In genomic region chr16:88378401-88378800, GRCh38 we compare ENCODE assay signal across 25 cellular contexts.
"Had no signal": no experiment of that assay in that cellular context is flagged by ENCODE, and none has a peak within 500 bp of the region (broad histone marks: within the 10 kb centered on the region; RNA-seq: fewer than 3 reads in every experiment).

No MANE protein-coding gene starts in this region.

- H3K4me2 ChIP-seq: smooth muscle cell had no signal

- H3K27ac ChIP-seq: body of pancreas, cardiac muscle cell, foreskin keratinocyte, neutrophil, pancreas, sigmoid colon, testis, vagina had no signal

- ATAC-seq: activated naive CD8-positive, alpha-beta T cell treated with anti-CD3 and anti-CD28 coated beads, Interleukin-2, amount 50 U/mL, for 24 hours; activated T-cell treated with anti-CD3 and anti-CD28 coated beads, Interleukin-2, amount 50 U/mL, for 72 hours; body of pancreas; foreskin keratinocyte; left colon; naive thymus-derived CD8-positive, alpha-beta T cell; pancreas; T-helper 17 cell had no signal

- DNase-seq: activated CD4-positive, alpha-beta memory T cell treated with anti-CD3 and anti-CD28 coated beads for 36 hours; activated CD4-positive, alpha-beta T cell treated with anti-CD3 and anti-CD28 coated beads for 48 hours; activated effector memory CD4-positive, alpha-beta T cell treated with Interleukin-2 at 50 U/mL for 16 hours; activated naive CD4-positive, alpha-beta T cell treated with anti-CD3 and anti-CD28 coated beads, Interleukin-2, amount 10 ng/mL, durations not matched to agents 7 days and 5 days; activated naive CD8-positive, alpha-beta T cell treated with anti-CD3 and anti-CD28 coated beads, Interleukin-2, amount 50 U/mL, for 24 hours; activated T-cell treated with anti-CD3 and anti-CD28 coated beads, Interleukin-2, amount 50 U/mL, for 72 hours; body of pancreas; dermis blood vessel endothelial cell; effector memory CD4-positive, alpha-beta T cell; foreskin keratinocyte; left colon; naive thymus-derived CD8-positive, alpha-beta T cell; stimulated activated CD4-positive, alpha-beta T cell treated with anti-CD3 and anti-CD28 coated beads, Interleukin-4, amount 100 ng/mL, for 1 hour; stimulated activated naive CD4-positive, alpha-beta T cell; SW 1271; T-helper 17 cell; testis; trophoblast cell had no signal

- H3K36me3 ChIP-seq: cardiac muscle cell, neutrophil, pancreas, sigmoid colon, vagina had no signal

- H3K27me3 Mint-ChIP-seq: activated naive CD4-positive, alpha-beta T cell treated with anti-CD3 and anti-CD28 coated beads, Interleukin-2, amount 10 ng/mL, durations not matched to agents 7 days and 5 days had no signal

- H3K4me3 ChIP-seq: body of pancreas, cardiac muscle cell, pancreas, sigmoid colon, smooth muscle cell, testis, vagina had no signal

- H3K4me1 Mint-ChIP-seq: T-helper 17 cell had no signal

- H3K9me3 ChIP-seq: body of pancreas, neutrophil, pancreas, sigmoid colon, testis, vagina had no signal

- H3K4me1 ChIP-seq: body of pancreas, foreskin keratinocyte, pancreas, testis, vagina had no signal

- H3K36me3 Mint-ChIP-seq: activated CD4-positive, alpha-beta memory T cell treated with anti-CD3 and anti-CD28 coated beads for 36 hours; activated naive CD4-positive, alpha-beta T cell treated with anti-CD3 and anti-CD28 coated beads, Interleukin-2, amount 10 ng/mL, durations not matched to agents 7 days and 5 days; mesothelial cell of epicardium had no signal

- H3K27me3 ChIP-seq: body of pancreas, pancreas, testis, vagina had no signal

- H3K27ac Mint-ChIP-seq: activated CD4-positive, alpha-beta memory T cell treated with anti-CD3 and anti-CD28 coated beads for 36 hours; activated naive CD4-positive, alpha-beta T cell treated with anti-CD3 and anti-CD28 coated beads, Interleukin-2, amount 10 ng/mL, durations not matched to agents 7 days and 5 days; activated naive CD8-positive, alpha-beta T cell treated with anti-CD3 and anti-CD28 coated beads, Interleukin-2, amount 50 U/mL, for 24 hours; activated T-cell treated with anti-CD3 and anti-CD28 coated beads, Interleukin-2, amount 50 U/mL, for 72 hours; mesothelial cell of epicardium; naive thymus-derived CD8-positive, alpha-beta T cell; T-helper 17 cell had no signal

- H3K4me3 Mint-ChIP-seq: activated CD4-positive, alpha-beta memory T cell treated with anti-CD3 and anti-CD28 coated beads for 36 hours; activated naive CD4-positive, alpha-beta T cell treated with anti-CD3 and anti-CD28 coated beads, Interleukin-2, amount 10 ng/mL, durations not matched to agents 7 days and 5 days; activated naive CD8-positive, alpha-beta T cell treated with anti-CD3 and anti-CD28 coated beads, Interleukin-2, amount 50 U/mL, for 24 hours; activated T-cell treated with anti-CD3 and anti-CD28 coated beads, Interleukin-2, amount 50 U/mL, for 72 hours; mesothelial cell of epicardium; naive thymus-derived CD8-positive, alpha-beta T cell; T-helper 17 cell had no signal

- H3K9me3 Mint-ChIP-seq: activated CD4-positive, alpha-beta memory T cell treated with anti-CD3 and anti-CD28 coated beads for 36 hours; activated naive CD4-positive, alpha-beta T cell treated with anti-CD3 and anti-CD28 coated beads, Interleukin-2, amount 10 ng/mL, durations not matched to agents 7 days and 5 days; activated naive CD8-positive, alpha-beta T cell treated with anti-CD3 and anti-CD28 coated beads, Interleukin-2, amount 50 U/mL, for 24 hours; activated T-cell treated with anti-CD3 and anti-CD28 coated beads, Interleukin-2, amount 50 U/mL, for 72 hours; mesothelial cell of epicardium had no signal
